In the genomic region with DNA sequence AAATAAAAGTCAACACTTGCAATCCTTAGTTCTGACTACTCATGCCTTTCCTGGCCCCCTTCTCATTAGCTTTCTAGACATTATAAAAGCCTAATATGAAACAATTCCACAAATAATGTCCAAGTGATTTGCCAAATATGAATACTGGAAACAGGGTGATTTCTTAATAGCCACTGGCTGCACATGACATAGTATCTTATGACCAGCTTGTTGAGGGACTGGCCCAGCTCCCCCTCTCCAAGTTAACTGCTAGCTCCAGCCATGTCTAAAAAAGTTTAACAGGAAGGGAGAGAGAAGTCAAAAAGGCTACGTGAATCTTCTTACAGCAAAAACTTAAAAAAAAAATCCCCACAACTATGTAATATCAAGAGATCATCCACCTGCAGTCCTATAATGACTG, we compare ENCODE assay signal across 8 cellular contexts. TPM values are rescaled to one million over a fixed set of nuclear protein-coding genes. Genes with fewer than 3 reads are reported as not detected.
DNase-seq lines count a peak whose midpoint lies in the region; ATAC-seq and TF ChIP-seq lines count a peak whose summit lies in the region.

No MANE protein-coding gene starts in this region.

- CTCF ChIA-PET in BJ (lab: Yijun Ruan, JAX): no interaction called here

- H3K9ac ChIP-seq in HUES48 (ENCODE audit: low read depth, low read length): peak overlapping the region; percentile 74; the same call in 1 of the 2 replicates

- H3K4me3 ChIP-seq in BJ (ENCODE audit: low read depth, low read length) (peak overlapping the region; percentile 91), HUES48 (ENCODE audit: low read depth, low read length) (peak overlapping the region; percentile 100), astrocyte of the spinal cord (ENCODE audit: low read depth, low read length) (peak overlapping the region; percentile 85), lower leg skin (ENCODE audit: low read depth, poor library complexity, severe bottlenecking) (peak overlapping the region; percentile 73), transverse colon (peak overlapping the region; percentile 7 to 82 (median 72))

- TF ChIP-seq CTCF in BJ (IDR thresholded peaks at IDR 0.05; ENCODE audit: insufficient read depth, low read depth, low read length) (no peak), astrocyte of the spinal cord (IDR thresholded peaks at IDR 0.05; ENCODE audit: low read depth, low read length) (no peak), lower leg skin (IDR thresholded peaks at IDR 0.05) (no peak), transverse colon (IDR thresholded peaks at IDR 0.05) (no peak)

- POLR2A ChIA-PET in BJ (lab: Charles Lee): interaction anchor here (0.6 kb wide), 1 partner anchor 575 kb away, joined by 7 read pairs; no protein-coding TSS in a partner anchor

- no peaks in the 10 kb centered on the region for H3K27me3 ChIP-seq in BJ (ENCODE audit: control insufficient read depth, insufficient read depth, low read length)
- no peaks in the 10 kb centered on the region for H3K27me3 ChIP-seq in HUES48 (ENCODE audit: control insufficient read depth, insufficient read depth, low read length)
- H3K27me3 ChIP-seq in transverse colon: no peaks in the 10 kb centered on the region

- H3K27ac ChIP-seq in HUES48 (ENCODE audit: low read depth, low read length) (no peak overlapping the region), transverse colon (peak overlapping the region; percentile 90 to 94 (median 94))

- no peak for TF ChIP-seq POLR2A in lower leg skin (IDR thresholded peaks at IDR 0.05)
- TF ChIP-seq POLR2A in transverse colon (IDR thresholded peaks at IDR 0.05): no peak

- intact Hi-C loops in lower leg skin (cut with DNase I; ENCODE audit: low total_unique reads): loop anchor here (10.0 kb wide), 1 partner anchor 175 kb away; the partner anchor contains the start of gene HMGCR
- intact Hi-C loops in transverse colon (cut with DNase I; ENCODE audit: low total_unique reads): no loop called here

- 0% methylated on average over 1 of the region's 1 CpG for WGBS in lower leg skin, 2 donors
- WGBS in transverse colon (ENCODE audit: low coverage in 1 of 2), 2 donors: 0% methylated on average over 1 of the region's 1 CpG

- no peak for TF ChIP-seq EP300 in transverse colon (IDR thresholded peaks at IDR 0.05; ENCODE audit: low read depth)

- DNase-seq in BJ (ENCODE audit: low read depth) (no peak), astrocyte of the spinal cord (ENCODE audit: low read depth, low spot score) (peak; percentile 35), lower leg skin (ENCODE audit: low spot score in 2 of 2) (peak in 1 of 2 donors; percentile 64), transverse colon (no peak), hypothalamus (lab: John Stamatoyannopoulos, UW) (no peak)
- no peak for DNase-seq in effector CD4-positive, alpha-beta T cell

- peaks cover 15% of the 10 kb centered on the region for H3K4me1 ChIP-seq in HUES48 (ENCODE audit: control insufficient read depth, insufficient read depth, low read length)
- peaks cover 12 to 51% (median 18%) of the 10 kb centered on the region in 4 donors for H3K4me1 ChIP-seq in transverse colon

- no peaks in the 10 kb centered on the region for H3K9me3 ChIP-seq in HUES48 (ENCODE audit: control insufficient read depth, insufficient read depth, low read length)
- H3K9me3 ChIP-seq in transverse colon: no peaks in the 10 kb centered on the region

- in situ Hi-C loops in astrocyte of the spinal cord (cut with HindIII; ENCODE audit: low sequenced_read_pairs): no loop called here
- in situ Hi-C loops in transverse colon (cut with MboI; ENCODE audit: low pct_ligation_motif_present in 1 of 4, low pct_unique_long_range_greater_than_20kb in 1 of 4, low sequenced_read_pairs in 3 of 4): loop anchor here in 1 of 4 donors (25.0 kb wide), 2 partner anchors 273 to 1948 kb away; partner anchors contain the start of genes ANKRA2, ANKRD31 and UTP15

- H3K36me3 ChIP-seq in BJ (ENCODE audit: control insufficient read depth, insufficient read depth, low read length): no peaks in the 10 kb centered on the region
- peaks cover 5% of the 10 kb centered on the region; the same call in 1 of the 2 replicates for H3K36me3 ChIP-seq in HUES48 (ENCODE audit: control insufficient read depth, insufficient read depth, low read length)
- no peaks in the 10 kb centered on the region for H3K36me3 ChIP-seq in transverse colon

- no peak for ATAC-seq in GM21526 (IDR thresholded peaks at IDR 0.05; ENCODE audit: low FRiP score, unreplicated experiment)

RNA-seq across cellular contexts. Expression of gene CERT1, which starts 1.5 kb away (rescaled TPM):
- polyA plus RNA-seq in BJ (2011; rRNA removed): 4.5 and 9.5 TPM in 2 replicates
- polyA minus RNA-seq in BJ (2011; rRNA and poly(A)+ RNA removed): 17.2 and 24.6 TPM in 2 replicates
- total RNA-seq in lower leg skin (10 to 100 TPM; 23.3 to 32.3 (median 30.6) TPM), transverse colon (10 to 100 TPM; 33.2 to 59.5 (median 39.4) TPM)

RNA-seq across cellular contexts. Expression of gene POLK, which starts 1.7 kb away (rescaled TPM):
- polyA plus RNA-seq in BJ (2011; rRNA removed): 11.8 and 26.1 TPM in 2 replicates
- 15.0 and 22.2 TPM in 2 replicates for polyA minus RNA-seq in BJ (2011; rRNA and poly(A)+ RNA removed)
- 10 to 100 TPM; 18.0 to 24.9 (median 19.7) TPM for total RNA-seq in lower leg skin
- total RNA-seq in transverse colon: 10 to 100 TPM in 3 of 4 donors, 1 to 10 TPM in 1; 5.4 to 30.2 (median 18.5) TPM
